Comparison of ENCODE assay signal across 8 cellular contexts in the genomic region with DNA sequence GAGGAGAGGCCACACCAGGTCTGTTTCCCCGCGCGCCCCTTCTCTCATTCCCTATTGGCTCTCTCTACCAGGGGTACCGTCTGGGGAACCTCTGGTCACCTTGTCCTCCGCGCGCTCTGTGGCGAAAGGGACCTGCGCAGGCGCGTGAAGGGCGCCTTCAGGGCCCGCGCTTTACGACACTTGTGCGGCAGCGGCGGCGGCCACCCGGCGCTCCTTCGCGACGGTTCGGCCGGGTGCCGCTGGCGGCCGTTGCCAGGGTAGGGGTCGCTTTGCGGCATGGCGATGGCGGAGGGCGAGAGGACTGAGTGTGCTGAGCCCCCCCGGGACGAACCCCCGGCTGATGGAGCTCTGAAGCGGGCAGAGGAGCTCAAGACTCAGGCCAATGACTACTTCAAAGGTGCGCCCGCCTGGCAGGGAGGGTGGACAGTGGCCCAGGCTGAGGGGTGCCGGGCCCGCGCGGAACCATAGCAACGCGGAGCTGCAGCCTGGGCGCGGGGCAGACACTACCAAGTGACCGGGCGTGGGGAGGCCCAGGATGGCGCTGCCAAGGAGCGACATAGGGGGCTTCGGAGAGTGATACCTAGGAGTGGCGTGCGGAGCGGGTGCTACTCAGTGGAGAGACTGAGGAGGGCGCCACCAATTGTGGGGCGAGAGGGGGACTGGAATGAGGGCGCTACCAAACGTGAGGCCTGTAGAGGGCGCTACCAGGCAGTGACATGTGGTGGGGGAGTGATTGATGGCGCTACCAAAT. TPM values are rescaled to one million over a fixed set of nuclear protein-coding genes. Genes with fewer than 3 reads are reported as not detected.
DNase-seq lines count a peak whose midpoint lies in the region; ATAC-seq and TF ChIP-seq lines count a peak whose summit lies in the region.

A gene with protein sequence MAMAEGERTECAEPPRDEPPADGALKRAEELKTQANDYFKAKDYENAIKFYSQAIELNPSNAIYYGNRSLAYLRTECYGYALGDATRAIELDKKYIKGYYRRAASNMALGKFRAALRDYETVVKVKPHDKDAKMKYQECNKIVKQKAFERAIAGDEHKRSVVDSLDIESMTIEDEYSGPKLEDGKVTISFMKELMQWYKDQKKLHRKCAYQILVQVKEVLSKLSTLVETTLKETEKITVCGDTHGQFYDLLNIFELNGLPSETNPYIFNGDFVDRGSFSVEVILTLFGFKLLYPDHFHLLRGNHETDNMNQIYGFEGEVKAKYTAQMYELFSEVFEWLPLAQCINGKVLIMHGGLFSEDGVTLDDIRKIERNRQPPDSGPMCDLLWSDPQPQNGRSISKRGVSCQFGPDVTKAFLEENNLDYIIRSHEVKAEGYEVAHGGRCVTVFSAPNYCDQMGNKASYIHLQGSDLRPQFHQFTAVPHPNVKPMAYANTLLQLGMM (plus strand): TSS at position 267 of the 751 bp plus-strand sequence. CDS start 10 bp downstream, at position 277.

- CTCF ChIA-PET in Panc1 (lab: Charles Lee): interaction anchor here (0.5 to 0.7 kb wide), 3 partner anchors 9 to 52 kb away, joined by 3 to 6 read pairs (median 4); no protein-coding TSS in a partner anchor

- ATAC-seq in GM21528 (IDR thresholded peaks at IDR 0.05; ENCODE audit: low FRiP score, unreplicated experiment) (peak; percentile 49), Panc1 (peak; percentile 94), esophagus mucosa (peak; percentile 77)
- ATAC-seq in activated T-cell treated with anti-CD3 and anti-CD28 coated beads, Interleukin-2, amount 50 U/mL, for 4 hours: peak; percentile 79 to 85

- H3K27me3 ChIP-seq in Panc1 (ENCODE audit: control insufficient read depth, insufficient read depth, low read length) (no peaks in the 10 kb centered on the region), muscle layer of colon (ENCODE audit: control insufficient read depth in 1 of 2, insufficient read depth in 2 of 2, low read length in 2 of 2) (no peaks in the 10 kb centered on the region)

- intact Hi-C loops in Panc1 (cut with micrococcal nuclease; ENCODE audit: unreplicated experiment): loop anchor here (5.0 kb wide), 1 partner anchor 65 kb away; no protein-coding TSS in a partner anchor

- peaks cover 3% of the 10 kb centered on the region for H3K27me3 Mint-ChIP-seq in activated T-cell treated with anti-CD3 and anti-CD28 coated beads, Interleukin-2, amount 50 U/mL, for 4 hours (ENCODE audit: low read depth)

- peak; percentile 86 for TF ChIP-seq CTCF in Panc1 (IDR thresholded peaks at IDR 0.05)

- POLR2A ChIA-PET in Panc1 (lab: Charles Lee): no interaction called here

- H3K9ac ChIP-seq in muscle layer of colon (ENCODE audit: low read length): peak within 1 kb of the TSS; percentile 87

- peaks cover 51% of the 10 kb centered on the region for H3K4me1 Mint-ChIP-seq in activated T-cell treated with anti-CD3 and anti-CD28 coated beads, Interleukin-2, amount 50 U/mL, for 4 hours (ENCODE audit: low read depth)

- H3K4me1 ChIP-seq in Panc1 (ENCODE audit: control insufficient read depth, insufficient read depth, low read length): peaks cover 3% of the 10 kb centered on the region; the same call in 1 of the 2 replicates
- H3K4me1 ChIP-seq in muscle layer of colon (ENCODE audit: insufficient read depth, low read length): peaks cover 52% of the 10 kb centered on the region

- no TSS peak for BruUV-seq in Panc1 (replicated peaks; lab: Mats Ljungman, UMichigan)

- in situ Hi-C loops in Panc1 (cut with HindIII; ENCODE audit: low pct_unique_long_range_greater_than_20kb, low sequenced_read_pairs): no loop called here

- no peaks in the 10 kb centered on the region for H3K9me3 Mint-ChIP-seq in activated T-cell treated with anti-CD3 and anti-CD28 coated beads, Interleukin-2, amount 50 U/mL, for 4 hours

- peaks cover 9% of the 10 kb centered on the region for H3K36me3 Mint-ChIP-seq in activated T-cell treated with anti-CD3 and anti-CD28 coated beads, Interleukin-2, amount 50 U/mL, for 4 hours (ENCODE audit: insufficient read depth)

- H3K4me3 ChIP-seq in Panc1 (ENCODE audit: low read depth in 2 of 2, low read length in 2 of 2) (peak within 1 kb of the TSS; percentile 57 to 58), muscle layer of colon (ENCODE audit: low read depth in 1 of 2, low read length in 2 of 2) (peak within 1 kb of the TSS; percentile 84 to 97)

- H3K9me3 ChIP-seq in Panc1 (ENCODE audit: control insufficient read depth, insufficient read depth, low read depth, low read length) (no peaks in the 10 kb centered on the region), muscle layer of colon (ENCODE audit: low read length) (no peaks in the 10 kb centered on the region)

- H3K4me3 Mint-ChIP-seq in activated T-cell treated with anti-CD3 and anti-CD28 coated beads, Interleukin-2, amount 50 U/mL, for 4 hours: peak within 1 kb of the TSS; percentile 97

- H3K36me3 ChIP-seq in Panc1 (ENCODE audit: control insufficient read depth, insufficient read depth, low read length) (no peaks in the 10 kb centered on the region), muscle layer of colon (ENCODE audit: insufficient read depth, low read length) (no peaks in the 10 kb centered on the region)

- DNase-seq in DMS 273 treated with DMSO at 0.1 percent for 48 hours (lab: John Stamatoyannopoulos, UW) (peak; percentile 82), KG1 (lab: John Stamatoyannopoulos, UW) (peak; percentile 93), Panc1 (ENCODE audit: low read depth, low spot score) (peak; percentile 33)
- peak; percentile 78 for DNase-seq in activated T-cell treated with anti-CD3 and anti-CD28 coated beads, Interleukin-2, amount 50 U/mL, for 4 hours
- DNase-seq in stimulated activated CD8-positive, alpha-beta memory T cell treated with anti-CD3 and anti-CD28 coated beads, Interleukin-7, amount 100 ng/mL, for 24 hours (ENCODE audit: low read depth): peak; percentile 75

- H3K27ac ChIP-seq in Panc1 (ENCODE audit: low read length) (peak within 1 kb of the TSS; percentile 89), muscle layer of colon (ENCODE audit: low read depth, low read length) (peak within 1 kb of the TSS; percentile 83)

RNA-seq across cellular contexts. Expression of the gene that starts here (rescaled TPM):
- total RNA-seq in Panc1 (2021; ENCODE audit: unreplicated experiment) (58.1 TPM), esophagus mucosa (31.0 TPM)
- polyA plus RNA-seq in Panc1 (2012; ENCODE audit: insufficient read length): 60.4 TPM
- 100 to 1,000 TPM; 149 to 154 (median 154) TPM for total RNA-seq in activated T-cell treated with anti-CD3 and anti-CD28 coated beads, Interleukin-2, amount 50 U/mL, for 4 hours

Comparison
In these comparisons a context has a peak if more than half of its experiments do, and no peak if none do; other contexts are left out.
1. Peak in every context shown above with its lines: DNase-seq, ATAC-seq, H3K4me3 ChIP-seq and H3K27ac ChIP-seq.
2. DNase-seq: peak in every context shown above with its lines; median percentile 93 in KG1; 82 in DMS 273 treated with DMSO at 0.1 percent for 48 hours; 78 in activated T-cell treated with anti-CD3 and anti-CD28 coated beads, Interleukin-2, amount 50 U/mL, for 4 hours; 75 in stimulated activated CD8-positive, alpha-beta memory T cell treated with anti-CD3 and anti-CD28 coated beads, Interleukin-7, amount 100 ng/mL, for 24 hours; 33 in Panc1.